9 cellular contexts compared by ENCODE assay signal in the genomic region with DNA sequence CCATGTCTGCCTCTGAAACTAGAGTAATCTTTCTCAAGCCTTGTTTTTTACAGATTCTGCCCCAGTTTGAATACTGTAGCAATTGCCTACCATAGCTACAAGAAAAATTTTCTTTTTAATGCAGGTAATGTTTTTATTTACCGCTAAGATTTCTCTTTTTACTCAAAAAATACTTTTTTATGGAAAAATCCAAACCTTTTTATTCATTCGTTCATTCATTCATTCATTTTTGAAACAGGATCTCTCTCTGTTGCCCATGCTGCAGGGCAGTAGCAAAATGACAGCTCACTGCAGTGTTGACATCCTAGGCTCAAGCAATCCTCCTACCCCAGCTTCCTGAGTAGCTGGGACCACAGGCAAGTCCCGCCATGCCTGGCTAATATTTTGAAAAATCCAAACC. TPM values are rescaled to one million over a fixed set of nuclear protein-coding genes. Genes with fewer than 3 reads are reported as not detected.
DNase-seq lines count a peak whose midpoint lies in the region; ATAC-seq, FAIRE-seq and TF ChIP-seq lines count a peak whose summit lies in the region.
"Had no signal": no experiment of that assay in that cellular context is flagged by ENCODE, and none has a peak within 500 bp of the region (broad histone marks: within the 10 kb centered on the region; RNA-seq: fewer than 3 reads in every experiment).

No MANE protein-coding gene starts in this region.

- H3K9me3 ChIP-seq in lower lobe of right lung: no peaks in the 10 kb centered on the region
- H3K9me3 ChIP-seq in thymus (ENCODE audit: control insufficient read depth): no peaks in the 10 kb centered on the region
- H3K9me3 ChIP-seq: prostate gland had no signal

- no peaks in the 10 kb centered on the region for H3K36me3 Mint-ChIP-seq in activated naive CD4-positive, alpha-beta T cell treated with anti-CD3 and anti-CD28 coated beads, Interleukin-2, amount 10 ng/mL, durations not matched to agents 7 days and 5 days
- no peaks in the 10 kb centered on the region for H3K36me3 Mint-ChIP-seq in activated T-helper 2 cell treated with anti-CD3 and anti-CD28 coated beads, Interferon-gamma antibody, Interleukin-2, Interleukin-4, amounts not matched to agents 10 μg/mL and 5 μg/mL and 100 μg/mL, durations not matched to agents 14 hours and 24 hours and 36 hours (ENCODE audit: low read depth)

- H3K27ac Mint-ChIP-seq in activated naive CD4-positive, alpha-beta T cell treated with anti-CD3 and anti-CD28 coated beads, Interleukin-2, amount 10 ng/mL, durations not matched to agents 7 days and 5 days: peak overlapping the region; percentile 42
- no peak overlapping the region for H3K27ac Mint-ChIP-seq in activated T-helper 2 cell treated with anti-CD3 and anti-CD28 coated beads, Interferon-gamma antibody, Interleukin-2, Interleukin-4, amounts not matched to agents 10 μg/mL and 5 μg/mL and 100 μg/mL, durations not matched to agents 14 hours and 24 hours and 36 hours

- peak overlapping the region; percentile 95 for H3K27ac ChIP-seq in lower lobe of right lung
- no peak overlapping the region for H3K27ac ChIP-seq in thymus (ENCODE audit: low read depth)

- CTCF ChIA-PET in activated naive CD4-positive, alpha-beta T cell treated with anti-CD3 and anti-CD28 coated beads, Interleukin-2, amount 10 ng/mL, durations not matched to agents 7 days and 5 days (lab: Charles Lee): interaction anchor here (0.7 to 2.6 kb wide), 12 partner anchors 8 to 260 kb away, joined by 3 to 11 read pairs (median 4); no protein-coding TSS in a partner anchor

- no peak for DNase-seq in activated naive CD4-positive, alpha-beta T cell treated with anti-CD3 and anti-CD28 coated beads, Interleukin-2, amount 10 ng/mL, durations not matched to agents 7 days and 5 days
- DNase-seq in activated naive CD4-positive, alpha-beta T cell treated with Interleukin-2 at 50 U/mL for 16 hours: no peak
- DNase-seq in activated T-helper 2 cell treated with anti-CD3 and anti-CD28 coated beads, Interferon-gamma antibody, Interleukin-2, Interleukin-4, amounts not matched to agents 10 μg/mL and 5 μg/mL and 100 μg/mL, durations not matched to agents 14 hours and 24 hours and 36 hours (ENCODE audit: low spot score): no peak
- DNase-seq in lower lobe of right lung (no peak), D721Med (ENCODE audit: insufficient read length, low spot score) (no peak), globus pallidus (ENCODE audit: low spot score) (no peak)

- ATAC-seq in lower lobe of right lung (no peak), GM21723 (IDR thresholded peaks at IDR 0.05; ENCODE audit: unreplicated experiment) (no peak)

- peaks cover 43% of the 10 kb centered on the region for H3K27me3 Mint-ChIP-seq in activated naive CD4-positive, alpha-beta T cell treated with anti-CD3 and anti-CD28 coated beads, Interleukin-2, amount 10 ng/mL, durations not matched to agents 7 days and 5 days
- peaks cover 14% of the 10 kb centered on the region for H3K27me3 Mint-ChIP-seq in activated T-helper 2 cell treated with anti-CD3 and anti-CD28 coated beads, Interferon-gamma antibody, Interleukin-2, Interleukin-4, amounts not matched to agents 10 μg/mL and 5 μg/mL and 100 μg/mL, durations not matched to agents 14 hours and 24 hours and 36 hours (ENCODE audit: low read depth)

- H3K36me3 ChIP-seq in lower lobe of right lung: no peaks in the 10 kb centered on the region
- no peaks in the 10 kb centered on the region for H3K36me3 ChIP-seq in thymus (ENCODE audit: control insufficient read depth, insufficient read depth)
- H3K36me3 ChIP-seq: prostate gland had no signal

- H3K27me3 ChIP-seq in lower lobe of right lung (ENCODE audit: low read depth): no peaks in the 10 kb centered on the region
- peaks cover 2% of the 10 kb centered on the region for H3K27me3 ChIP-seq in thymus (ENCODE audit: control insufficient read depth, insufficient read depth)

- 78% methylated on average over 3 of the region's 3 CpGs for WGBS in thymus

- no peak for FAIRE-seq in D721Med (lab: Jason Lieb, UNC)

- intact Hi-C loops in activated T-helper 2 cell treated with anti-CD3 and anti-CD28 coated beads, Interferon-gamma antibody, Interleukin-2, Interleukin-4, amounts not matched to agents 10 μg/mL and 5 μg/mL and 100 μg/mL, durations not matched to agents 14 hours and 24 hours and 36 hours (cut with micrococcal nuclease): loop anchor here (5.0 kb wide), 2 partner anchors 382 to 798 kb away; partner anchors contain the start of genes CCND1 and PPP6R3
- intact Hi-C loops in lower lobe of right lung (cut with DNase I): no loop called here

- H3K4me3 ChIP-seq in lower lobe of right lung: peak overlapping the region; percentile 97
- peak overlapping the region; percentile 89 for H3K4me3 ChIP-seq in thymus (ENCODE audit: low read length)

- H3K9me3 Mint-ChIP-seq in activated naive CD4-positive, alpha-beta T cell treated with anti-CD3 and anti-CD28 coated beads, Interleukin-2, amount 10 ng/mL, durations not matched to agents 7 days and 5 days: no peaks in the 10 kb centered on the region
- H3K9me3 Mint-ChIP-seq in activated T-helper 2 cell treated with anti-CD3 and anti-CD28 coated beads, Interferon-gamma antibody, Interleukin-2, Interleukin-4, amounts not matched to agents 10 μg/mL and 5 μg/mL and 100 μg/mL, durations not matched to agents 14 hours and 24 hours and 36 hours: no peaks in the 10 kb centered on the region

- peak overlapping the region; percentile 79 for H3K4me3 Mint-ChIP-seq in activated naive CD4-positive, alpha-beta T cell treated with anti-CD3 and anti-CD28 coated beads, Interleukin-2, amount 10 ng/mL, durations not matched to agents 7 days and 5 days
- peak overlapping the region; percentile 40 for H3K4me3 Mint-ChIP-seq in activated T-helper 2 cell treated with anti-CD3 and anti-CD28 coated beads, Interferon-gamma antibody, Interleukin-2, Interleukin-4, amounts not matched to agents 10 μg/mL and 5 μg/mL and 100 μg/mL, durations not matched to agents 14 hours and 24 hours and 36 hours (ENCODE audit: low read depth)

- H3K4me1 ChIP-seq in lower lobe of right lung: peaks cover 34% of the 10 kb centered on the region
- H3K4me1 ChIP-seq in thymus (ENCODE audit: control insufficient read depth, insufficient read depth, low read length): peaks cover 25% of the 10 kb centered on the region
- H3K4me1 ChIP-seq: prostate gland had no signal

- TF ChIP-seq CTCF in lower lobe of right lung (IDR thresholded peaks at IDR 0.05) (no peak), D721Med (IDR thresholded peaks at IDR 0.05; ENCODE audit: insufficient read depth, missing control alignments) (no peak)

- H3K4me1 Mint-ChIP-seq in activated naive CD4-positive, alpha-beta T cell treated with anti-CD3 and anti-CD28 coated beads, Interleukin-2, amount 10 ng/mL, durations not matched to agents 7 days and 5 days: peaks cover 39% of the 10 kb centered on the region
- peaks cover 30% of the 10 kb centered on the region for H3K4me1 Mint-ChIP-seq in activated T-helper 2 cell treated with anti-CD3 and anti-CD28 coated beads, Interferon-gamma antibody, Interleukin-2, Interleukin-4, amounts not matched to agents 10 μg/mL and 5 μg/mL and 100 μg/mL, durations not matched to agents 14 hours and 24 hours and 36 hours (ENCODE audit: low read depth)

RNA-seq across cellular contexts. Expression of gene CPT1A, which starts 2.7 kb away (rescaled TPM):
- total RNA-seq in activated T-helper 2 cell treated with anti-CD3 and anti-CD28 coated beads, Interferon-gamma antibody, Interleukin-2, Interleukin-4, amounts not matched to agents 10 μg/mL and 5 μg/mL and 100 μg/mL, durations not matched to agents 14 hours and 24 hours and 36 hours: 45.5 and 46.6 TPM in 2 replicates
- total RNA-seq in lower lobe of right lung: 88.4 TPM
- polyA plus RNA-seq in thymus: 19.0 TPM

RNA-seq across cellular contexts. Expression of gene MRPL21, which starts 59.3 kb away (rescaled TPM):
- 104 and 106 TPM in 2 replicates for total RNA-seq in activated T-helper 2 cell treated with anti-CD3 and anti-CD28 coated beads, Interferon-gamma antibody, Interleukin-2, Interleukin-4, amounts not matched to agents 10 μg/mL and 5 μg/mL and 100 μg/mL, durations not matched to agents 14 hours and 24 hours and 36 hours
- total RNA-seq in lower lobe of right lung: 32.9 TPM
- 91.9 TPM for polyA plus RNA-seq in thymus

RNA-seq across cellular contexts. Expression of gene IGHMBP2, which starts 59.3 kb away (rescaled TPM):
- 31.3 and 31.6 TPM in 2 replicates for total RNA-seq in activated T-helper 2 cell treated with anti-CD3 and anti-CD28 coated beads, Interferon-gamma antibody, Interleukin-2, Interleukin-4, amounts not matched to agents 10 μg/mL and 5 μg/mL and 100 μg/mL, durations not matched to agents 14 hours and 24 hours and 36 hours
- total RNA-seq in lower lobe of right lung: 18.8 TPM
- 19.0 TPM for polyA plus RNA-seq in thymus
